Comparison of ENCODE assay signal across 1 cellular context in genomic region chr20:34302723-34303528, GRCh38.
TF ChIP-seq lines count a peak whose summit lies in the region.

Gene AHCY, minus strand, starts transcription at chr20:34303355. Its CDS starts 85 bp downstream, at chr20:34303270.

TF ChIP-seq in H1, 55 proteins besides CTCF, POLR2A, EP300 and RAD21 (continued from another document):
- TF ChIP-seq SIN3A (conservative IDR thresholded peaks at IDR 0.05 in 1 of 2, IDR thresholded peaks at IDR 0.05 in 1 of 2; ENCODE audit: low read depth in 1 of 2, low read length in 2 of 2), result peak; percentile 19 to 78; a peak in 2 of 4 replicates
- no peak for TF ChIP-seq MAFK (IDR thresholded peaks at IDR 0.05; ENCODE audit: low read depth, low read length)
- 0 out of 2 replicates have a peak, but pooled peaks have one; percentile 36 for TF ChIP-seq SP4 (IDR thresholded peaks at IDR 0.05; ENCODE audit: low read length)
- TF ChIP-seq, protein P1, sequence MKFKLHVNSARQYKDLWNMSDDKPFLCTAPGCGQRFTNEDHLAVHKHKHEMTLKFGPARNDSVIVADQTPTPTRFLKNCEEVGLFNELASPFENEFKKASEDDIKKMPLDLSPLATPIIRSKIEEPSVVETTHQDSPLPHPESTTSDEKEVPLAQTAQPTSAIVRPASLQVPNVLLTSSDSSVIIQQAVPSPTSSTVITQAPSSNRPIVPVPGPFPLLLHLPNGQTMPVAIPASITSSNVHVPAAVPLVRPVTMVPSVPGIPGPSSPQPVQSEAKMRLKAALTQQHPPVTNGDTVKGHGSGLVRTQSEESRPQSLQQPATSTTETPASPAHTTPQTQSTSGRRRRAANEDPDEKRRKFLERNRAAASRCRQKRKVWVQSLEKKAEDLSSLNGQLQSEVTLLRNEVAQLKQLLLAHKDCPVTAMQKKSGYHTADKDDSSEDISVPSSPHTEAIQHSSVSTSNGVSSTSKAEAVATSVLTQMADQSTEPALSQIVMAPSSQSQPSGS (IDR thresholded peaks at IDR 0.05; ENCODE audit: low read length), result no peak
- TF ChIP-seq SRF (IDR thresholded peaks at IDR 0.05; ENCODE audit: low read depth, low read length), result no peak
- TF ChIP-seq TEAD4 (IDR thresholded peaks at IDR 0.05; ENCODE audit: low read depth, low read length), result 0 out of 2 replicates have a peak, but pooled peaks have one; percentile 3
- peak; percentile 91 for TF ChIP-seq TAF1 (IDR thresholded peaks at IDR 0.05; ENCODE audit: low read depth, low read length)
- peak; percentile 78; the same call in 1 of the 2 replicates for TF ChIP-seq TCF12 (IDR thresholded peaks at IDR 0.05; ENCODE audit: low read depth, low read length)
- no peak for TF ChIP-seq CHD1 (IDR thresholded peaks at IDR 0.05; ENCODE audit: low read depth, low read length)
- TF ChIP-seq CBX5 (IDR thresholded peaks at IDR 0.05; ENCODE audit: low read depth, low read length), result no peak
- TF ChIP-seq E2F6 (IDR thresholded peaks at IDR 0.05), result peak; percentile 62; the same call in 1 of the 2 replicates
- TF ChIP-seq POLR2AphosphoS5 (IDR thresholded peaks at IDR 0.05; ENCODE audit: low read depth, low read length), result peak; percentile 93
- no peak for TF ChIP-seq FOSL1 (IDR thresholded peaks at IDR 0.05; ENCODE audit: insufficient read depth, low read depth, low read length)
- 0 out of 2 replicates have a peak, but pooled peaks have one; percentile 19 for TF ChIP-seq NRF1 (IDR thresholded peaks at IDR 0.05; ENCODE audit: low read depth, low read length)
- no peak for TF ChIP-seq KDM1A (IDR thresholded peaks at IDR 0.05; ENCODE audit: borderline replicate concordance, low read length)
- TF ChIP-seq RBBP5 (IDR thresholded peaks at IDR 0.05; ENCODE audit: borderline replicate concordance, low read depth, low read length), result no peak; the same call in 1 of the 2 replicates
- peak; percentile 57 for TF ChIP-seq KDM4A (IDR thresholded peaks at IDR 0.05; ENCODE audit: low read depth, low read length, severe bottlenecking)
- TF ChIP-seq PHF8 (conservative IDR thresholded peaks at IDR 0.05; ENCODE audit: low read depth, low read length), result peak; percentile 96
- TF ChIP-seq SIRT6 (IDR thresholded peaks at IDR 0.05; ENCODE audit: low read length), result no peak
- TF ChIP-seq EGR1 (IDR thresholded peaks at IDR 0.05; ENCODE audit: borderline replicate concordance, low read depth, low read length), result peak; percentile 2; the same call in 1 of the 2 replicates
- TF ChIP-seq GTF2F1 (IDR thresholded peaks at IDR 0.05; ENCODE audit: borderline replicate concordance, low read depth, low read length), result peak; percentile 44; the same call in 1 of the 2 replicates
- TF ChIP-seq YY1 (IDR thresholded peaks at IDR 0.05; ENCODE audit: low read depth, low read length), result peak; percentile 79
- peak; percentile 93 for TF ChIP-seq TBP (IDR thresholded peaks at IDR 0.05; ENCODE audit: low read depth, low read length)
- TF ChIP-seq SIX5 (IDR thresholded peaks at IDR 0.05; ENCODE audit: low read depth, low read length), result peak; percentile 83
- peak; percentile 32; the same call in 1 of the 2 replicates for TF ChIP-seq CHD2 (IDR thresholded peaks at IDR 0.05; ENCODE audit: low read length)
- no peak for TF ChIP-seq SP2 (IDR thresholded peaks at IDR 0.05; ENCODE audit: low read length)
- TF ChIP-seq TAF7 (optimal IDR thresholded peaks at IDR 0.05; ENCODE audit: borderline replicate concordance, low read depth, low read length), result peak; percentile 33
- TF ChIP-seq CTBP2 (IDR thresholded peaks at IDR 0.05; ENCODE audit: borderline replicate concordance, insufficient read depth, insufficient read length, low read length), result no peak
- TF ChIP-seq JUN (IDR thresholded peaks at IDR 0.05; ENCODE audit: low read depth, low read length), result no peak
- no peak for TF ChIP-seq BCL11A (IDR thresholded peaks at IDR 0.05; ENCODE audit: low read depth in 2 of 2, low read length in 2 of 2)
- 0 out of 4 replicates have a peak, but pooled peaks of 1 of the 2 experiments have one; percentile 12 for TF ChIP-seq HDAC2 (IDR thresholded peaks at IDR 0.05; ENCODE audit: borderline replicate concordance in 1 of 2, low read depth in 2 of 2, low read length in 2 of 2)
- TF ChIP-seq RFX5 (IDR thresholded peaks at IDR 0.05; ENCODE audit: borderline replicate concordance, low read depth, low read length), result no peak
- no peak for TF ChIP-seq CBX8 (IDR thresholded peaks at IDR 0.05; ENCODE audit: borderline replicate concordance, low read depth, low read length)
- TF ChIP-seq ASH2L (IDR thresholded peaks at IDR 0.05; ENCODE audit: low read length), result peak; percentile 73
- TF ChIP-seq POU5F1 (IDR thresholded peaks at IDR 0.05; ENCODE audit: low read depth, low read length), result peak; percentile 86
- TF ChIP-seq RXRA (IDR thresholded peaks at IDR 0.05; ENCODE audit: insufficient read depth, low read depth, low read length), result no peak
- no peak for TF ChIP-seq HDAC6 (IDR thresholded peaks at IDR 0.05; ENCODE audit: low read depth, low read length)
- TF ChIP-seq SP1 (IDR thresholded peaks at IDR 0.05; ENCODE audit: low read depth, low read length), result peak; percentile 72; the same call in 1 of the 2 replicates
- peak; percentile 32 for TF ChIP-seq CREB1 (IDR thresholded peaks at IDR 0.05)
